8 cellular contexts compared by ENCODE assay signal in the genomic region with DNA sequence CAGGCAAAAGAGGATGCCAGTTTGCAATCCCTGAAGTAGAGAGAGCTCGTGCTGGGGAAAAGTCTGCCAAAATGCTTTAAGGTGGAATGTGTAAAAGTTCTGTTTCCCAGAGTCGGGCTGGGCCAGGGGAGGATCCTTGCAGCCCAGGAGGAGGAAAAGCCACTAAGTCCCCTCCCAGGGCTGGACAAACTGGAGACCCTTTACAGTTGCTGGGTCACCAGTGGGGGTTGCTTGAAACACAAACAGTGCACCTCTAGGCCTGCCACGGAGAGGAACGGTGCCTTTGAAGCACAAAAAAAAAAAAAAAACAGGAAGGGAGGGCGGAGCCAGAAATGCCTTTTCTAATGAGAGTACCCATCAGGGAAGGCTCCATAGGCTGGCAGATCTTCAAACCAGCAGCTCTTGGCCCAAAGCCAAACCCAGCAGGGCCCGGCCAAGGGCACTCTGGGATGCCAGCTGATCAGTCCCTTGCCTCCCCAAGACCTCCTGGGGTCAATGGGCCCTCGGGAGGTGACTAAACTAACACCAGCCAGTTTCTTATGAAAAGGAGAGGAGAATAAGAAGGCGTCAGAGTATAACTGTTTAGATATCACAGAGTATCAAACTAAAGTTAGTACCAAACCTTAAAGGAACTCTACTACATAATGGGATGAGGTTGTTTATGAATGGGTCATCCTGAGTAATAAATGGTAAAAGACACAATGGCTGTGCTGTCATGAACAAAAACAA. TPM values are rescaled to one million over a fixed set of nuclear protein-coding genes. Genes with fewer than 3 reads are reported as not detected.
DNase-seq lines count a peak whose midpoint lies in the region; ATAC-seq and TF ChIP-seq lines count a peak whose summit lies in the region.

No MANE protein-coding gene starts in this region.

- DNase-seq in CD4-positive, alpha-beta memory T cell = peak; percentile 46 to 82 (median 60)
- DNase-seq in GOT3 (lab: John Stamatoyannopoulos, UW) (peak; percentile 48), NCI-H345 treated with DMSO at 0.1 percent for 48 hours (lab: John Stamatoyannopoulos, UW; ENCODE audit: unreplicated experiment) (peak; percentile 72), epithelial cell of proximal tubule (ENCODE audit: low read depth) (no peak)
- peak; percentile 62 for DNase-seq in activated CD4-positive, alpha-beta T cell treated with anti-CD3 and anti-CD28 coated beads for 48 hours

- WGBS in thymus = 4% methylated on average over 8 of the region's 8 CpGs

- H3K27me3 Mint-ChIP-seq in CD4-positive, alpha-beta memory T cell = no peaks in the 10 kb centered on the region

- ATAC-seq in GM18873 (IDR thresholded peaks at IDR 0.05; ENCODE audit: low FRiP score, unreplicated experiment) = no peak

- peaks cover 50% of the 10 kb centered on the region for H3K4me1 ChIP-seq in CD4-positive, alpha-beta memory T cell (ENCODE audit: insufficient read depth, low read length)
- H3K4me1 ChIP-seq in mononuclear cell (ENCODE audit: insufficient read depth, low read length) (peaks cover 46% of the 10 kb centered on the region), thymus (ENCODE audit: control insufficient read depth, insufficient read depth, low read length) (peaks cover 17% of the 10 kb centered on the region)

- H3K9me3 ChIP-seq in CD4-positive, alpha-beta memory T cell (ENCODE audit: control insufficient read depth in 1 of 2, low read length in 2 of 2) = no peaks in the 10 kb centered on the region
- no peaks in the 10 kb centered on the region for H3K9me3 ChIP-seq in mononuclear cell (ENCODE audit: low read depth, low read length)
- H3K9me3 ChIP-seq in thymus (ENCODE audit: control insufficient read depth) = no peaks in the 10 kb centered on the region

- H3K27ac ChIP-seq in CD4-positive, alpha-beta memory T cell (ENCODE audit: low read depth, low read length) = peak overlapping the region; percentile 65
- H3K27ac ChIP-seq in thymus (ENCODE audit: low read depth) = peak overlapping the region; percentile 97

- peak overlapping the region; percentile 24 to 57 for H3K4me3 ChIP-seq in CD4-positive, alpha-beta memory T cell (ENCODE audit: low read length in 2 of 2)
- H3K4me3 ChIP-seq in epithelial cell of proximal tubule (ENCODE audit: low read depth, low read length) = peak overlapping the region; percentile 54
- H3K4me3 ChIP-seq in mononuclear cell (ENCODE audit: low read length) = peak overlapping the region; percentile 41
- peak overlapping the region; percentile 75 for H3K4me3 ChIP-seq in thymus (ENCODE audit: low read length)

- H3K36me3 ChIP-seq in CD4-positive, alpha-beta memory T cell (ENCODE audit: insufficient read depth, low read length) = no peaks in the 10 kb centered on the region
- H3K36me3 ChIP-seq in thymus (ENCODE audit: control insufficient read depth, insufficient read depth) = peaks cover 3% of the 10 kb centered on the region

- H3K36me3 Mint-ChIP-seq in CD4-positive, alpha-beta memory T cell = peaks cover 0 to 2% of the 10 kb centered on the region in 2 donors

- no peaks in the 10 kb centered on the region for H3K9me3 Mint-ChIP-seq in CD4-positive, alpha-beta memory T cell

- CTCF ChIA-PET in CD4-positive, alpha-beta memory T cell (lab: Charles Lee; ENCODE audit: partially characterized antibody) = interaction anchor here (4.2 kb wide), 1 partner anchor 117 kb away, joined by 26 read pairs; no protein-coding TSS in a partner anchor

- H3K27me3 ChIP-seq in CD4-positive, alpha-beta memory T cell (ENCODE audit: insufficient read depth, low read length) = no peaks in the 10 kb centered on the region
- H3K27me3 ChIP-seq in mononuclear cell (ENCODE audit: insufficient read depth, low read length) (no peaks in the 10 kb centered on the region), thymus (ENCODE audit: control insufficient read depth, insufficient read depth) (no peaks in the 10 kb centered on the region)

- POLR2A ChIA-PET in CD4-positive, alpha-beta memory T cell (lab: Charles Lee; ENCODE audit: partially characterized antibody) = interaction anchor here (0.7 to 8.0 kb wide), 19 partner anchors 9 to 257 kb away, joined by 3 to 118 read pairs (median 7); partner anchors contain the start of genes HLA-A, POLR1H and PPP1R11

- peaks cover 37 to 54% (median 46%) of the 10 kb centered on the region in 4 donors for H3K4me1 Mint-ChIP-seq in CD4-positive, alpha-beta memory T cell

- intact Hi-C loops in CD4-positive, alpha-beta memory T cell (cut with micrococcal nuclease) = loop anchor here (1.0 to 5.0 kb wide), 8 partner anchors 24 to 259 kb away; partner anchors contain the start of genes HLA-A, HLA-F and PPP1R11

- no peak for TF ChIP-seq CTCF in epithelial cell of proximal tubule (conservative IDR thresholded peaks at IDR 0.05; ENCODE audit: low read depth, low read length)

- H3K4me3 Mint-ChIP-seq in CD4-positive, alpha-beta memory T cell = peak overlapping the region; percentile 78 to 96 (median 85)

- H3K27ac Mint-ChIP-seq in CD4-positive, alpha-beta memory T cell = peak overlapping the region; percentile 87 to 99 (median 93)

RNA-seq across cellular contexts. Expression of gene HLA-A, which starts 23.7 kb away (rescaled TPM):
- total RNA-seq in CD4-positive, alpha-beta memory T cell = 1,000 to 10,000 TPM; 2,115 to 2,200 TPM
- 1,000 to 10,000 TPM; 2,923 to 3,137 TPM for polyA plus RNA-seq in CD4-positive, alpha-beta memory T cell
- total RNA-seq in epithelial cell of proximal tubule (132 and 479 TPM in 2 replicates), mononuclear cell (1,869 TPM)
- polyA plus RNA-seq in thymus = 1,655 TPM
